1 cellular context compared by ENCODE assay signal in the genomic region with DNA sequence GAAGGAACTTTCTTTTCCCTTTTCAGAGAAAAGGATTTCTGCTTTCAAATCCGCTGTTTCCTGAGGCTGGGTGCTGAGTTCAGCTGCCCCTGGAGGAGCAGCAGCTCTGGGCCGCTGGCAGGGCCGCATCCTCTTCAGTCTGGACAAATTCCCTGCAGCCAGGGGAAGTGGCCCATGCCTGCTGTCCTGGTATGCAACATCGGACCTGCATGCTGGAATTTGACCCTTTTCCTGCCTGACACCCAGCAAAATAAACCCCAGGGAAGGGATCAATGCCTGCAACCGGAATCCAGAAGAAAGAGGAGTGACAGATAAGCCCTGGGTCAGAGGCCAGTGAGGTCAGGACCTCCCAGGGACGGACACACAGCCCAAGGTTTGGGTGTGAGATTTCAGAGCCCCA.
A peak's percentile ranks its signal among the peaks of the same experiment; 100 is the strongest.
TF ChIP-seq lines count a peak whose summit lies in the region.

No MANE protein-coding gene starts in this region.

TF ChIP-seq in HepG2, 621 proteins besides CTCF, POLR2A, EP300 and RAD21 (continued from another document and continues in another):
- TF ChIP-seq, protein P1, sequence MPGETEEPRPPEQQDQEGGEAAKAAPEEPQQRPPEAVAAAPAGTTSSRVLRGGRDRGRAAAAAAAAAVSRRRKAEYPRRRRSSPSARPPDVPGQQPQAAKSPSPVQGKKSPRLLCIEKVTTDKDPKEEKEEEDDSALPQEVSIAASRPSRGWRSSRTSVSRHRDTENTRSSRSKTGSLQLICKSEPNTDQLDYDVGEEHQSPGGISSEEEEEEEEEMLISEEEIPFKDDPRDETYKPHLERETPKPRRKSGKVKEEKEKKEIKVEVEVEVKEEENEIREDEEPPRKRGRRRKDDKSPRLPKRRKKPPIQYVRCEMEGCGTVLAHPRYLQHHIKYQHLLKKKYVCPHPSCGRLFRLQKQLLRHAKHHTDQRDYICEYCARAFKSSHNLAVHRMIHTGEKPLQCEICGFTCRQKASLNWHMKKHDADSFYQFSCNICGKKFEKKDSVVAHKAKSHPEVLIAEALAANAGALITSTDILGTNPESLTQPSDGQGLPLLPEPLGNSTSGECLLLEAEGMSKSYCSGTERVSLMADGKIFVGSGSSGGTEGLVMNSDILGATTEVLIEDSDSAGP (CRISPR knock-in tag; IDR thresholded peaks at IDR 0.05; ENCODE audit: borderline replicate concordance) = peak; percentile 29; the same call in 1 of the 2 replicates
- TF ChIP-seq TARDBP (CRISPR knock-in tag; IDR thresholded peaks at IDR 0.05) = peak; percentile 89; the same call in 1 of the 2 replicates
- TF ChIP-seq PHF8 (CRISPR knock-in tag; IDR thresholded peaks at IDR 0.05) = no peak
- TF ChIP-seq, protein P2, sequence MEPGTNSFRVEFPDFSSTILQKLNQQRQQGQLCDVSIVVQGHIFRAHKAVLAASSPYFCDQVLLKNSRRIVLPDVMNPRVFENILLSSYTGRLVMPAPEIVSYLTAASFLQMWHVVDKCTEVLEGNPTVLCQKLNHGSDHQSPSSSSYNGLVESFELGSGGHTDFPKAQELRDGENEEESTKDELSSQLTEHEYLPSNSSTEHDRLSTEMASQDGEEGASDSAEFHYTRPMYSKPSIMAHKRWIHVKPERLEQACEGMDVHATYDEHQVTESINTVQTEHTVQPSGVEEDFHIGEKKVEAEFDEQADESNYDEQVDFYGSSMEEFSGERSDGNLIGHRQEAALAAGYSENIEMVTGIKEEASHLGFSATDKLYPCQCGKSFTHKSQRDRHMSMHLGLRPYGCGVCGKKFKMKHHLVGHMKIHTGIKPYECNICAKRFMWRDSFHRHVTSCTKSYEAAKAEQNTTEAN (CRISPR knock-in tag; conservative IDR thresholded peaks at IDR 0.05) = peak; percentile 68
- TF ChIP-seq ZNF644 (CRISPR knock-in tag; IDR thresholded peaks at IDR 0.05; ENCODE audit: low read depth) = 0 out of 2 replicates have a peak, but pooled peaks have one; percentile 24
- TF ChIP-seq ZNF44 (CRISPR knock-in tag; IDR thresholded peaks at IDR 0.05) = 0 out of 2 replicates have a peak, but pooled peaks have one; percentile 48
- peak; percentile 93 for TF ChIP-seq HDAC1 (CRISPR knock-in tag; IDR thresholded peaks at IDR 0.05)
- TF ChIP-seq, protein P3, sequence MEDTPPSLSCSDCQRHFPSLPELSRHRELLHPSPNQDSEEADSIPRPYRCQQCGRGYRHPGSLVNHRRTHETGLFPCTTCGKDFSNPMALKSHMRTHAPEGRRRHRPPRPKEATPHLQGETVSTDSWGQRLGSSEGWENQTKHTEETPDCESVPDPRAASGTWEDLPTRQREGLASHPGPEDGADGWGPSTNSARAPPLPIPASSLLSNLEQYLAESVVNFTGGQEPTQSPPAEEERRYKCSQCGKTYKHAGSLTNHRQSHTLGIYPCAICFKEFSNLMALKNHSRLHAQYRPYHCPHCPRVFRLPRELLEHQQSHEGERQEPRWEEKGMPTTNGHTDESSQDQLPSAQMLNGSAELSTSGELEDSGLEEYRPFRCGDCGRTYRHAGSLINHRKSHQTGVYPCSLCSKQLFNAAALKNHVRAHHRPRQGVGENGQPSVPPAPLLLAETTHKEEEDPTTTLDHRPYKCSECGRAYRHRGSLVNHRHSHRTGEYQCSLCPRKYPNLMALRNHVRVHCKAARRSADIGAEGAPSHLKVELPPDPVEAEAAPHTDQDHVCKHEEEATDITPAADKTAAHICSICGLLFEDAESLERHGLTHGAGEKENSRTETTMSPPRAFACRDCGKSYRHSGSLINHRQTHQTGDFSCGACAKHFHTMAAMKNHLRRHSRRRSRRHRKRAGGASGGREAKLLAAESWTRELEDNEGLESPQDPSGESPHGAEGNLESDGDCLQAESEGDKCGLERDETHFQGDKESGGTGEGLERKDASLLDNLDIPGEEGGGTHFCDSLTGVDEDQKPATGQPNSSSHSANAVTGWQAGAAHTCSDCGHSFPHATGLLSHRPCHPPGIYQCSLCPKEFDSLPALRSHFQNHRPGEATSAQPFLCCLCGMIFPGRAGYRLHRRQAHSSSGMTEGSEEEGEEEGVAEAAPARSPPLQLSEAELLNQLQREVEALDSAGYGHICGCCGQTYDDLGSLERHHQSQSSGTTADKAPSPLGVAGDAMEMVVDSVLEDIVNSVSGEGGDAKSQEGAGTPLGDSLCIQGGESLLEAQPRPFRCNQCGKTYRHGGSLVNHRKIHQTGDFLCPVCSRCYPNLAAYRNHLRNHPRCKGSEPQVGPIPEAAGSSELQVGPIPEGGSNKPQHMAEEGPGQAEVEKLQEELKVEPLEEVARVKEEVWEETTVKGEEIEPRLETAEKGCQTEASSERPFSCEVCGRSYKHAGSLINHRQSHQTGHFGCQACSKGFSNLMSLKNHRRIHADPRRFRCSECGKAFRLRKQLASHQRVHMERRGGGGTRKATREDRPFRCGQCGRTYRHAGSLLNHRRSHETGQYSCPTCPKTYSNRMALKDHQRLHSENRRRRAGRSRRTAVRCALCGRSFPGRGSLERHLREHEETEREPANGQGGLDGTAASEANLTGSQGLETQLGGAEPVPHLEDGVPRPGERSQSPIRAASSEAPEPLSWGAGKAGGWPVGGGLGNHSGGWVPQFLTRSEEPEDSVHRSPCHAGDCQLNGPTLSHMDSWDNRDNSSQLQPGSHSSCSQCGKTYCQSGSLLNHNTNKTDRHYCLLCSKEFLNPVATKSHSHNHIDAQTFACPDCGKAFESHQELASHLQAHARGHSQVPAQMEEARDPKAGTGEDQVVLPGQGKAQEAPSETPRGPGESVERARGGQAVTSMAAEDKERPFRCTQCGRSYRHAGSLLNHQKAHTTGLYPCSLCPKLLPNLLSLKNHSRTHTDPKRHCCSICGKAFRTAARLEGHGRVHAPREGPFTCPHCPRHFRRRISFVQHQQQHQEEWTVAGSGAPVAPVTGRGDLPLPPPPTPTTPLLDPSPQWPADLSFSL (CRISPR knock-in tag; IDR thresholded peaks at IDR 0.05) = no peak
- peak; percentile 96 for TF ChIP-seq ZSCAN29 (CRISPR knock-in tag; conservative IDR thresholded peaks at IDR 0.05)
- TF ChIP-seq, protein P4, sequence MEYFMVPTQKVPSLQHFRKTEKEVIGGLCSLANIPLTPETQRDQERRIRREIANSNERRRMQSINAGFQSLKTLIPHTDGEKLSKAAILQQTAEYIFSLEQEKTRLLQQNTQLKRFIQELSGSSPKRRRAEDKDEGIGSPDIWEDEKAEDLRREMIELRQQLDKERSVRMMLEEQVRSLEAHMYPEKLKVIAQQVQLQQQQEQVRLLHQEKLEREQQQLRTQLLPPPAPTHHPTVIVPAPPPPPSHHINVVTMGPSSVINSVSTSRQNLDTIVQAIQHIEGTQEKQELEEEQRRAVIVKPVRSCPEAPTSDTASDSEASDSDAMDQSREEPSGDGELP (IDR thresholded peaks at IDR 0.05; ENCODE audit: borderline replicate concordance, low read depth) = peak; percentile 72; the same call in 1 of the 2 replicates
- TF ChIP-seq ZNF616 (CRISPR knock-in tag; IDR thresholded peaks at IDR 0.05; ENCODE audit: low read depth) = no peak
- TF ChIP-seq, protein P5, sequence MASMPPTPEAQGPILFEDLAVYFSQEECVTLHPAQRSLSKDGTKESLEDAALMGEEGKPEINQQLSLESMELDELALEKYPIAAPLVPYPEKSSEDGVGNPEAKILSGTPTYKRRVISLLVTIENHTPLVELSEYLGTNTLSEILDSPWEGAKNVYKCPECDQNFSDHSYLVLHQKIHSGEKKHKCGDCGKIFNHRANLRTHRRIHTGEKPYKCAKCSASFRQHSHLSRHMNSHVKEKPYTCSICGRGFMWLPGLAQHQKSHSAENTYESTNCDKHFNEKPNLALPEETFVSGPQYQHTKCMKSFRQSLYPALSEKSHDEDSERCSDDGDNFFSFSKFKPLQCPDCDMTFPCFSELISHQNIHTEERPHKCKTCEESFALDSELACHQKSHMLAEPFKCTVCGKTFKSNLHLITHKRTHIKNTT (CRISPR knock-in tag; IDR thresholded peaks at IDR 0.05) = no peak
- TF ChIP-seq MYC (CRISPR knock-in tag; IDR thresholded peaks at IDR 0.05; ENCODE audit: borderline replicate concordance) = peak; percentile 73
- no peak for TF ChIP-seq NFATC3 (CRISPR knock-in tag; IDR thresholded peaks at IDR 0.05)
- peak in 1 of 2 experiments; percentile 47; a peak in 1 of 4 replicates for TF ChIP-seq KLF16 (CRISPR knock-in tag; IDR thresholded peaks at IDR 0.05)
- TF ChIP-seq, protein P6, sequence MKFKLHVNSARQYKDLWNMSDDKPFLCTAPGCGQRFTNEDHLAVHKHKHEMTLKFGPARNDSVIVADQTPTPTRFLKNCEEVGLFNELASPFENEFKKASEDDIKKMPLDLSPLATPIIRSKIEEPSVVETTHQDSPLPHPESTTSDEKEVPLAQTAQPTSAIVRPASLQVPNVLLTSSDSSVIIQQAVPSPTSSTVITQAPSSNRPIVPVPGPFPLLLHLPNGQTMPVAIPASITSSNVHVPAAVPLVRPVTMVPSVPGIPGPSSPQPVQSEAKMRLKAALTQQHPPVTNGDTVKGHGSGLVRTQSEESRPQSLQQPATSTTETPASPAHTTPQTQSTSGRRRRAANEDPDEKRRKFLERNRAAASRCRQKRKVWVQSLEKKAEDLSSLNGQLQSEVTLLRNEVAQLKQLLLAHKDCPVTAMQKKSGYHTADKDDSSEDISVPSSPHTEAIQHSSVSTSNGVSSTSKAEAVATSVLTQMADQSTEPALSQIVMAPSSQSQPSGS (CRISPR knock-in tag; IDR thresholded peaks at IDR 0.05) = peak; percentile 88
- TF ChIP-seq PITX1 (CRISPR knock-in tag; IDR thresholded peaks at IDR 0.05) = peak; percentile 97
- TF ChIP-seq, protein P7, sequence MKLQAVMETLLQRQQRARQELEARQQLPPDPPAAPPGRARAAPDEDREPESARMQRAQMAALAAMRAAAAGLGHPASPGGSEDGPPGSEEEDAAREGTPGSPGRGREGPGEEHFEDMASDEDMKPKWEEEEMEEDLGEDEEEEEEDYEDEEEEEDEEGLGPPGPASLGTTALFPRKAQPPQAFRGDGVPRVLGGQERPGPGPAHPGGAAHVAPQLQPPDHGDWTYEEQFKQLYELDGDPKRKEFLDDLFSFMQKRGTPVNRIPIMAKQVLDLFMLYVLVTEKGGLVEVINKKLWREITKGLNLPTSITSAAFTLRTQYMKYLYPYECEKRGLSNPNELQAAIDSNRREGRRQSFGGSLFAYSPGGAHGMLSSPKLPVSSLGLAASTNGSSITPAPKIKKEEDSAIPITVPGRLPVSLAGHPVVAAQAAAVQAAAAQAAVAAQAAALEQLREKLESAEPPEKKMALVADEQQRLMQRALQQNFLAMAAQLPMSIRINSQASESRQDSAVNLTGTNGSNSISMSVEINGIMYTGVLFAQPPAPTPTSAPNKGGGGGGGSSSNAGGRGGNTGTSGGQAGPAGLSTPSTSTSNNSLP (IDR thresholded peaks at IDR 0.05; ENCODE audit: low read depth, low read length) = peak; percentile 70; the same call in 1 of the 2 replicates
- peak; percentile 96 for TF ChIP-seq HDAC2 (CRISPR knock-in tag; IDR thresholded peaks at IDR 0.05)
- TF ChIP-seq KAT2B (IDR thresholded peaks at IDR 0.05; ENCODE audit: borderline replicate concordance, low read depth, low read length) = no peak
- TF ChIP-seq ZNF788 (CRISPR knock-in tag; IDR thresholded peaks at IDR 0.05; ENCODE audit: borderline replicate concordance) = peak; percentile 91; the same call in 1 of the 2 replicates
- no peak for TF ChIP-seq CENPT (CRISPR knock-in tag; IDR thresholded peaks at IDR 0.05; ENCODE audit: low read depth)
- TF ChIP-seq CCDC6 (CRISPR knock-in tag; IDR thresholded peaks at IDR 0.05) = peak; percentile 78
- TF ChIP-seq SMAD3 (CRISPR knock-in tag; IDR thresholded peaks at IDR 0.05) = peak; percentile 72; the same call in 1 of the 2 replicates
- TF ChIP-seq, protein P8, sequence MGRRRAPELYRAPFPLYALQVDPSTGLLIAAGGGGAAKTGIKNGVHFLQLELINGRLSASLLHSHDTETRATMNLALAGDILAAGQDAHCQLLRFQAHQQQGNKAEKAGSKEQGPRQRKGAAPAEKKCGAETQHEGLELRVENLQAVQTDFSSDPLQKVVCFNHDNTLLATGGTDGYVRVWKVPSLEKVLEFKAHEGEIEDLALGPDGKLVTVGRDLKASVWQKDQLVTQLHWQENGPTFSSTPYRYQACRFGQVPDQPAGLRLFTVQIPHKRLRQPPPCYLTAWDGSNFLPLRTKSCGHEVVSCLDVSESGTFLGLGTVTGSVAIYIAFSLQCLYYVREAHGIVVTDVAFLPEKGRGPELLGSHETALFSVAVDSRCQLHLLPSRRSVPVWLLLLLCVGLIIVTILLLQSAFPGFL (CRISPR knock-in tag; IDR thresholded peaks at IDR 0.05) = no peak
- TF ChIP-seq, protein P9, sequence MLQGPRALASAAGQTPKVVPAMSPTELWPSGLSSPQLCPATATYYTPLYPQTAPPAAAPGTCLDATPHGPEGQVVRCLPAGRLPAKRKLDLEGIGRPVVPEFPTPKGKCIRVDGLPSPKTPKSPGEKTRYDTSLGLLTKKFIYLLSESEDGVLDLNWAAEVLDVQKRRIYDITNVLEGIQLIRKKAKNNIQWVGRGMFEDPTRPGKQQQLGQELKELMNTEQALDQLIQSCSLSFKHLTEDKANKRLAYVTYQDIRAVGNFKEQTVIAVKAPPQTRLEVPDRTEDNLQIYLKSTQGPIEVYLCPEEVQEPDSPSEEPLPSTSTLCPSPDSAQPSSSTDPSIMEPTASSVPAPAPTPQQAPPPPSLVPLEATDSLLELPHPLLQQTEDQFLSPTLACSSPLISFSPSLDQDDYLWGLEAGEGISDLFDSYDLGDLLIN (CRISPR knock-in tag; IDR thresholded peaks at IDR 0.05; ENCODE audit: borderline replicate concordance) = 0 out of 2 replicates have a peak, but pooled peaks have one; percentile 21
- no peak for TF ChIP-seq ATF7 (IDR thresholded peaks at IDR 0.05)
- 0 out of 2 replicates have a peak, but pooled peaks have one; percentile 62 for TF ChIP-seq ATF7 (CRISPR knock-in tag; IDR thresholded peaks at IDR 0.05)
- TF ChIP-seq ATF7-NPFF (CRISPR knock-in tag; IDR thresholded peaks at IDR 0.05; ENCODE audit: low read depth) = peak; percentile 45; the same call in 1 of the 2 replicates
- no peak for TF ChIP-seq PHB2 (IDR thresholded peaks at IDR 0.05; ENCODE audit: partially characterized antibody)
- TF ChIP-seq ZNF256 (CRISPR knock-in tag; conservative IDR thresholded peaks at IDR 0.05) = peak; percentile 82; the same call in 1 of the 2 replicates
- TF ChIP-seq, protein P10, sequence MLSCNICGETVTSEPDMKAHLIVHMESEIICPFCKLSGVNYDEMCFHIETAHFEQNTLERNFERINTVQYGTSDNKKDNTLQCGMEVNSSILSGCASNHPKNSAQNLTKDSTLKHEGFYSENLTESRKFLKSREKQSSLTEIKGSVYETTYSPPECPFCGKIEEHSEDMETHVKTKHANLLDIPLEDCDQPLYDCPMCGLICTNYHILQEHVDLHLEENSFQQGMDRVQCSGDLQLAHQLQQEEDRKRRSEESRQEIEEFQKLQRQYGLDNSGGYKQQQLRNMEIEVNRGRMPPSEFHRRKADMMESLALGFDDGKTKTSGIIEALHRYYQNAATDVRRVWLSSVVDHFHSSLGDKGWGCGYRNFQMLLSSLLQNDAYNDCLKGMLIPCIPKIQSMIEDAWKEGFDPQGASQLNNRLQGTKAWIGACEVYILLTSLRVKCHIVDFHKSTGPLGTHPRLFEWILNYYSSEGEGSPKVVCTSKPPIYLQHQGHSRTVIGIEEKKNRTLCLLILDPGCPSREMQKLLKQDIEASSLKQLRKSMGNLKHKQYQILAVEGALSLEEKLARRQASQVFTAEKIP (CRISPR knock-in tag; IDR thresholded peaks at IDR 0.05; ENCODE audit: borderline replicate concordance) = no peak
- TF ChIP-seq, protein P11, sequence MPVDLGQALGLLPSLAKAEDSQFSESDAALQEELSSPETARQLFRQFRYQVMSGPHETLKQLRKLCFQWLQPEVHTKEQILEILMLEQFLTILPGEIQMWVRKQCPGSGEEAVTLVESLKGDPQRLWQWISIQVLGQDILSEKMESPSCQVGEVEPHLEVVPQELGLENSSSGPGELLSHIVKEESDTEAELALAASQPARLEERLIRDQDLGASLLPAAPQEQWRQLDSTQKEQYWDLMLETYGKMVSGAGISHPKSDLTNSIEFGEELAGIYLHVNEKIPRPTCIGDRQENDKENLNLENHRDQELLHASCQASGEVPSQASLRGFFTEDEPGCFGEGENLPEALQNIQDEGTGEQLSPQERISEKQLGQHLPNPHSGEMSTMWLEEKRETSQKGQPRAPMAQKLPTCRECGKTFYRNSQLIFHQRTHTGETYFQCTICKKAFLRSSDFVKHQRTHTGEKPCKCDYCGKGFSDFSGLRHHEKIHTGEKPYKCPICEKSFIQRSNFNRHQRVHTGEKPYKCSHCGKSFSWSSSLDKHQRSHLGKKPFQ (CRISPR knock-in tag; IDR thresholded peaks at IDR 0.05; ENCODE audit: insufficient replicate concordance) = no peak
- no peak for TF ChIP-seq RNF2 (conservative IDR thresholded peaks at IDR 0.05; ENCODE audit: low read depth)
- peak; percentile 94 for TF ChIP-seq NCOA2 (CRISPR knock-in tag; IDR thresholded peaks at IDR 0.05)
